Comparison of ENCODE assay signal across 10 cellular contexts in genomic region chr10:68957284-68957615, GRCh38. TPM values are rescaled to one million over a fixed set of nuclear protein-coding genes. Genes with fewer than 3 reads are reported as not detected.
DNase-seq lines count a peak whose midpoint lies in the region; ATAC-seq, FAIRE-seq and TF ChIP-seq lines count a peak whose summit lies in the region.
"Had no signal": no experiment of that assay in that cellular context is flagged by ENCODE, and none has a peak within 500 bp of the region (broad histone marks: within the 10 kb centered on the region; RNA-seq: fewer than 3 reads in every experiment).

No MANE protein-coding gene starts in this region.

- TF ChIP-seq EP300 in GM12878 (IDR thresholded peaks at IDR 0.05; ENCODE audit: borderline replicate concordance in 1 of 2, control insufficient read depth in 1 of 2, low read depth in 2 of 2, low read length in 2 of 2) (0 out of 4 replicates have a peak, but pooled peaks of 1 of the 2 experiments have one; percentile 2), upper lobe of left lung (IDR thresholded peaks at IDR 0.05) (no peak)

- H3K27ac ChIP-seq in cardiac muscle cell (no peak overlapping the region), GM12878 (ENCODE audit: control insufficient read depth, insufficient read depth) (peak overlapping the region; percentile 94), lower lobe of right lung (peak overlapping the region; percentile 97), upper lobe of left lung (peak overlapping the region; percentile 88 to 96 (median 94))

- H3K36me3 ChIP-seq in cardiac muscle cell (peaks cover 20% of the 10 kb centered on the region), GM12878 (ENCODE audit: control insufficient read depth in 2 of 2, insufficient read depth in 2 of 2, low read length in 1 of 2) (no peaks in the 10 kb centered on the region; a peak in 2 of 4 replicates), lower lobe of right lung (peaks cover 30% of the 10 kb centered on the region), upper lobe of left lung (peaks cover 10 to 26% (median 15%) of the 10 kb centered on the region in 4 donors)

- peak overlapping the region; percentile 38 for H3K4me2 ChIP-seq in GM12878 (ENCODE audit: control insufficient read depth, insufficient read depth)

- peak overlapping the region; percentile 8 for H2AFZ ChIP-seq in GM12878 (ENCODE audit: control insufficient read depth, low read depth, low read length)

- CTCF ChIA-PET in GM12878 (lab: Yijun Ruan, JAX) = interaction anchor here (0.6 to 2.8 kb wide), 4 partner anchors 28 to 137 kb away, joined by 3 to 14 read pairs (median 8); no protein-coding TSS in a partner anchor

- no peak for TF ChIP-seq RAD21 in GM12878 (IDR thresholded peaks at IDR 0.05; ENCODE audit: insufficient read depth, low read depth, low read length)

- H3K9ac ChIP-seq in GM12878 (ENCODE audit: control insufficient read depth, insufficient read depth, low read length) = peak overlapping the region; percentile 92

- BruUV-seq in GM12878 (replicated peaks; lab: Mats Ljungman, UMichigan) = no TSS peak

- peak overlapping the region; percentile 83 for H3K4me3 ChIP-seq in cardiac muscle cell
- peak overlapping the region; percentile 93 for H3K4me3 ChIP-seq in GM12878
- peak overlapping the region; percentile 99 for H3K4me3 ChIP-seq in lower lobe of right lung
- H3K4me3 ChIP-seq in upper lobe of left lung = peak overlapping the region; percentile 64 to 91 (median 78)

- RAD21 ChIA-PET in GM12878 (lab: Charles Lee; ENCODE audit: unreplicated experiment) = interaction anchor here (1.5 to 2.0 kb wide), 2 partner anchors 49 to 130 kb away, joined by 3 to 4 read pairs; partner anchors contain the start of gene SRGN

- no peak for DNase-seq in cardiac muscle cell (ENCODE audit: low read depth in 1 of 2, low spot score in 1 of 2)
- DNase-seq in cardiac septum (ENCODE audit: low spot score) = no peak
- no peak for DNase-seq in GM12878 (ENCODE audit: low read depth, low spot score)
- DNase-seq in lower lobe of right lung = no peak
- no peak for DNase-seq in upper lobe of left lung
- no peak for DNase-seq in amygdala (lab: John Stamatoyannopoulos, UW)
- DNase-seq in NCI-H2171 treated with DMSO at 0.1 percent for 48 hours (lab: John Stamatoyannopoulos, UW) = no peak
- DNase-seq in HUDEP-2 (lab: John Stamatoyannopoulos, UW; ENCODE audit: unreplicated experiment in 76 of 76) = no peak
- DNase-seq: NCI-H187 treated with DMSO at 0.1 percent for 48 hours had no signal

- H3K27me3 ChIP-seq in cardiac muscle cell (no peaks in the 10 kb centered on the region), GM12878 (replicated peaks in 1 of 2; ENCODE audit: control insufficient read depth in 2 of 2, insufficient read depth in 2 of 2, low read length in 1 of 2) (no peaks in the 10 kb centered on the region), lower lobe of right lung (ENCODE audit: low read depth) (no peaks in the 10 kb centered on the region), upper lobe of left lung (no peaks in the 10 kb centered on the region)

- intact Hi-C loops in cardiac septum (cut with DNase I) (no loop called here), GM12878 (cut with micrococcal nuclease; ENCODE audit: unreplicated experiment) (loop anchor here (2.0 kb wide), 1 partner anchor 136 kb away; no protein-coding TSS in a partner anchor), lower lobe of right lung (cut with DNase I) (no loop called here)

- ATAC-seq in GM12878 = no peak
- ATAC-seq in lower lobe of right lung = no peak
- ATAC-seq in upper lobe of left lung (ENCODE audit: low FRiP score in 2 of 2) = no peak

- POLR2A ChIA-PET in GM12878 (lab: Charles Lee) = interaction anchor here (0.7 to 1.0 kb wide), 2 partner anchors 26 to 625 kb away, joined by 3 read pairs; no protein-coding TSS in a partner anchor

- in situ Hi-C loops in GM12878 (cut with MboI) = no loop called here

- 22% methylated on average over 7 of the region's 7 CpGs for WGBS in GM12878 (ENCODE audit: insufficient coverage, insufficient replicate concordance, low lambda C conversion rate, missing lambda C conversion rate)
- 53 to 58% methylated on average over 7 of the region's 7 CpGs for WGBS in upper lobe of left lung, 2 donors

- H3K9me3 ChIP-seq in cardiac muscle cell (ENCODE audit: low read depth) (no peaks in the 10 kb centered on the region), GM12878 (replicated peaks; ENCODE audit: control insufficient read depth, insufficient read depth, low read length) (no peaks in the 10 kb centered on the region), lower lobe of right lung (no peaks in the 10 kb centered on the region), upper lobe of left lung (no peaks in the 10 kb centered on the region)

- TF ChIP-seq CTCF in cardiac muscle cell (IDR thresholded peaks at IDR 0.05; ENCODE audit: low read depth, low read length) (no peak), GM12878 (IDR thresholded peaks at IDR 0.05 in 2 of 3, conservative IDR thresholded peaks at IDR 0.05 in 1 of 3; ENCODE audit: control insufficient read depth in 2 of 3, extremely low read depth in 1 of 3, insufficient read depth in 1 of 3, low read depth in 3 of 3, low read length in 3 of 3) (no peak), lower lobe of right lung (IDR thresholded peaks at IDR 0.05) (no peak), upper lobe of left lung (IDR thresholded peaks at IDR 0.05) (no peak)

- TF ChIP-seq POLR2A in GM12878 (IDR thresholded peaks at IDR 0.05; ENCODE audit: low read depth, low read length) (no peak), upper lobe of left lung (IDR thresholded peaks at IDR 0.05) (no peak)

- no peaks in the 10 kb centered on the region for H4K20me1 ChIP-seq in GM12878 (ENCODE audit: control insufficient read depth, insufficient read depth)

- SMC1A ChIA-PET in GM12878 (lab: Charles Lee; ENCODE audit: uncharacterized antibody, unreplicated experiment) = interaction anchor here (1.1 to 4.9 kb wide), 3 partner anchors 22 to 61 kb away, joined by 3 to 15 read pairs (median 4); no protein-coding TSS in a partner anchor

- H3K4me1 ChIP-seq in cardiac muscle cell (ENCODE audit: low read depth) (no peaks in the 10 kb centered on the region), GM12878 (ENCODE audit: control insufficient read depth, insufficient read depth, low read length) (no peaks in the 10 kb centered on the region), lower lobe of right lung (peaks cover 37% of the 10 kb centered on the region), upper lobe of left lung (peaks cover 19 to 29% (median 23%) of the 10 kb centered on the region in 4 donors)

- peaks cover 71% of the 10 kb centered on the region for H3K79me2 ChIP-seq in GM12878 (ENCODE audit: control insufficient read depth, insufficient read depth, low read length)

- FAIRE-seq in GM12878 (lab: Jason Lieb, UNC) = no peak
- FAIRE-seq: G401.6 had no signal

RNA-seq across cellular contexts. Expression of gene DDX21, which starts 1.3 kb away (rescaled TPM):
- total RNA-seq in cardiac muscle cell = 19.5 and 31.3 TPM in 2 replicates
- 8.3 and 11.2 TPM in 2 replicates for polyA plus RNA-seq in cardiac muscle cell
- 31.0 TPM for total RNA-seq in cardiac septum
- total RNA-seq in GM12878 (2013; cell fraction: nucleolus; rRNA removed) = 34.8 and 35.9 TPM in 2 replicates
- 121 and 158 TPM in 2 replicates for total RNA-seq in GM12878 (2014; rRNA removed)
- total RNA-seq in GM12878 (2014; rRNA removed; fragmentation: Illumina TruSeq; extraction: Trizol) = 153 and 165 TPM in 2 replicates
- total RNA-seq in GM12878 (2021) = 122 and 129 TPM in 2 replicates
- polyA plus RNA-seq in GM12878 (2011; ENCODE audit: low read depth) = 39.5 TPM
- 120 and 162 TPM in 2 replicates for polyA plus RNA-seq in GM12878 (2011; rRNA removed)
- polyA plus RNA-seq in GM12878 (2011; cell fraction: cytosol; rRNA removed) = 43.4 and 50.3 TPM in 2 replicates
- polyA plus RNA-seq in GM12878 (2011; cell fraction: nucleus; rRNA removed) = 35.1 and 62.8 TPM in 2 replicates
- polyA plus RNA-seq in GM12878 (2012) = 48.2 and 52.6 TPM in 2 replicates
- 182 and 223 TPM in 2 replicates for polyA plus RNA-seq in GM12878 (2014; fragmentation: Illumina TruSeq; extraction: Trizol)
- 10 to 100 TPM; 80.8 to 88.5 TPM for polyA plus RNA-seq in GM12878 (2014; fragmentation: Nextera tagmentation; extraction: Ambion mirVana)
- 95.6 and 112 TPM in 2 replicates for polyA plus RNA-seq in GM12878 (2014; rRNA removed)
- 10 to 100 TPM; 41.1 to 47.8 TPM for polyA plus RNA-seq in GM12878 (2016; fragmentation: Nextera tagmentation; extraction: Ambion mirVana)
- polyA minus RNA-seq in GM12878 (2011; rRNA and poly(A)+ RNA removed) = 67.2 and 96.1 TPM in 2 replicates
- polyA minus RNA-seq in GM12878 (2011; cell fraction: cytosol; rRNA and poly(A)+ RNA removed) = 34.7 and 46.3 TPM in 2 replicates
- 13.4 and 23.5 TPM in 2 replicates for polyA minus RNA-seq in GM12878 (2011; cell fraction: nucleus; rRNA and poly(A)+ RNA removed)
- total RNA-seq in lower lobe of right lung = 43.4 TPM
- total RNA-seq in upper lobe of left lung = 10 to 100 TPM; 18.4 to 86.5 (median 44.3) TPM

RNA-seq across cellular contexts. Expression of gene KIFBP, which starts 31.4 kb away (rescaled TPM):
- total RNA-seq in cardiac muscle cell (25.1 and 26.6 TPM in 2 replicates), cardiac septum (54.9 TPM), GM12878 (2014; rRNA removed) (16.3 and 19.2 TPM in 2 replicates), GM12878 (2014; rRNA removed; fragmentation: Illumina TruSeq; extraction: Trizol) (19.9 and 21.0 TPM in 2 replicates), GM12878 (2021) (14.9 and 16.0 TPM in 2 replicates), lower lobe of right lung (20.6 TPM), upper lobe of left lung (10 to 100 TPM; 18.9 to 27.6 (median 21.4) TPM)
- polyA plus RNA-seq in cardiac muscle cell (29.8 and 36.0 TPM in 2 replicates), GM12878 (2011; rRNA removed) (20.0 and 28.8 TPM in 2 replicates), GM12878 (2014; fragmentation: Illumina TruSeq; extraction: Trizol) (25.0 and 39.2 TPM in 2 replicates), GM12878 (2014; fragmentation: Nextera tagmentation; extraction: Ambion mirVana) (10 to 100 TPM in 1 of 2 experiments, 1 to 10 TPM in 1; 8.6 to 10.0 TPM), GM12878 (2014; rRNA removed) (14.3 and 17.3 TPM in 2 replicates), GM12878 (2016; fragmentation: Nextera tagmentation; extraction: Ambion mirVana) (10 to 100 TPM; 28.7 to 29.5 TPM)
- 12.9 and 13.4 TPM in 2 replicates for total RNA-seq in GM12878 (2013; cell fraction: nucleolus; rRNA removed)
- 5.7 TPM for polyA plus RNA-seq in GM12878 (2011; ENCODE audit: low read depth)
- polyA plus RNA-seq in GM12878 (2011; cell fraction: cytosol; rRNA removed) = 9.1 and 10.7 TPM in 2 replicates
- polyA plus RNA-seq in GM12878 (2011; cell fraction: nucleus; rRNA removed) = 10.2 and 13.2 TPM in 2 replicates
- polyA plus RNA-seq in GM12878 (2012) = 6.3 and 10.3 TPM in 2 replicates
- polyA minus RNA-seq in GM12878 (2011; rRNA and poly(A)+ RNA removed) = 7.6 and 11.8 TPM in 2 replicates
- 4.7 and 6.0 TPM in 2 replicates for polyA minus RNA-seq in GM12878 (2011; cell fraction: cytosol; rRNA and poly(A)+ RNA removed)
- polyA minus RNA-seq in GM12878 (2011; cell fraction: nucleus; rRNA and poly(A)+ RNA removed) = 3.9 and 5.5 TPM in 2 replicates

RNA-seq across cellular contexts. Expression of gene DDX50, which starts 56.1 kb away (rescaled TPM):
- total RNA-seq in cardiac muscle cell (48.2 and 52.0 TPM in 2 replicates), cardiac septum (26.7 TPM), GM12878 (2014; rRNA removed) (28.9 and 34.1 TPM in 2 replicates), GM12878 (2014; rRNA removed; fragmentation: Illumina TruSeq; extraction: Trizol) (51.6 and 52.0 TPM in 2 replicates), GM12878 (2021) (38.8 and 39.1 TPM in 2 replicates), lower lobe of right lung (29.3 TPM), upper lobe of left lung (10 to 100 TPM in 5 of 6 donors, 1 to 10 TPM in 1; 9.1 to 42.7 (median 24.4) TPM)
- polyA plus RNA-seq in cardiac muscle cell (48.6 and 52.7 TPM in 2 replicates), GM12878 (2011; rRNA removed) (50.3 and 67.3 TPM in 2 replicates), GM12878 (2014; fragmentation: Illumina TruSeq; extraction: Trizol) (47.6 and 56.6 TPM in 2 replicates), GM12878 (2014; fragmentation: Nextera tagmentation; extraction: Ambion mirVana) (10 to 100 TPM; 24.9 to 32.0 TPM), GM12878 (2014; rRNA removed) (25.7 and 28.4 TPM in 2 replicates), GM12878 (2016; fragmentation: Nextera tagmentation; extraction: Ambion mirVana) (10 to 100 TPM; 36.0 to 37.5 TPM)
- total RNA-seq in GM12878 (2013; cell fraction: nucleolus; rRNA removed) = 30.7 and 31.2 TPM in 2 replicates
- 25.6 TPM for polyA plus RNA-seq in GM12878 (2011; ENCODE audit: low read depth)
- 23.3 and 24.5 TPM in 2 replicates for polyA plus RNA-seq in GM12878 (2011; cell fraction: cytosol; rRNA removed)
- 18.5 and 18.8 TPM in 2 replicates for polyA plus RNA-seq in GM12878 (2011; cell fraction: nucleus; rRNA removed)
- 34.0 and 40.0 TPM in 2 replicates for polyA plus RNA-seq in GM12878 (2012)
- 52.6 and 63.9 TPM in 2 replicates for polyA minus RNA-seq in GM12878 (2011; rRNA and poly(A)+ RNA removed)
- 21.0 and 22.1 TPM in 2 replicates for polyA minus RNA-seq in GM12878 (2011; cell fraction: cytosol; rRNA and poly(A)+ RNA removed)
- 6.2 and 7.0 TPM in 2 replicates for polyA minus RNA-seq in GM12878 (2011; cell fraction: nucleus; rRNA and poly(A)+ RNA removed)
